Comparison of ENCODE assay signal across 1 cellular context in genomic region chr6:13554929-13555333, GRCh38.
A peak's percentile ranks its signal among the peaks of the same experiment; 100 is the strongest.
TF ChIP-seq lines count a peak whose summit lies in the region.

No MANE protein-coding gene starts in this region.

TF ChIP-seq in H1, 55 proteins besides CTCF, POLR2A, EP300 and RAD21 (continued from another document):
- TF ChIP-seq ATF2 (IDR thresholded peaks at IDR 0.05; ENCODE audit: low read length): peak; percentile 18; the same call in 1 of the 2 replicates
- TF ChIP-seq PHF8 (conservative IDR thresholded peaks at IDR 0.05; ENCODE audit: low read depth, low read length): no peak
- peak; percentile 36 for TF ChIP-seq ASH2L (IDR thresholded peaks at IDR 0.05; ENCODE audit: low read length)
- TF ChIP-seq JUND (IDR thresholded peaks at IDR 0.05; ENCODE audit: low read length): no peak
- TF ChIP-seq CREB1 (IDR thresholded peaks at IDR 0.05): peak; percentile 30; the same call in 1 of the 2 replicates
- no peak for TF ChIP-seq BCL11A (IDR thresholded peaks at IDR 0.05; ENCODE audit: low read depth in 2 of 2, low read length in 2 of 2)
- no peak for TF ChIP-seq CHD1 (IDR thresholded peaks at IDR 0.05; ENCODE audit: low read depth, low read length)
- TF ChIP-seq RXRA (IDR thresholded peaks at IDR 0.05; ENCODE audit: insufficient read depth, low read depth, low read length): no peak
- no peak for TF ChIP-seq CHD2 (IDR thresholded peaks at IDR 0.05; ENCODE audit: low read length)
- no peak for TF ChIP-seq POLR2AphosphoS5 (IDR thresholded peaks at IDR 0.05; ENCODE audit: low read depth, low read length)
- TF ChIP-seq POU5F1 (IDR thresholded peaks at IDR 0.05; ENCODE audit: low read depth, low read length): no peak
- no peak for TF ChIP-seq CHD7 (IDR thresholded peaks at IDR 0.05; ENCODE audit: insufficient replicate concordance, low read length)
- peak; percentile 94 for TF ChIP-seq E2F6 (IDR thresholded peaks at IDR 0.05)
- peak; percentile 15; the same call in 1 of the 2 replicates for TF ChIP-seq TBP (IDR thresholded peaks at IDR 0.05; ENCODE audit: low read depth, low read length)
- no peak for TF ChIP-seq KDM1A (IDR thresholded peaks at IDR 0.05; ENCODE audit: borderline replicate concordance, low read length)
- TF ChIP-seq SUZ12 (IDR thresholded peaks at IDR 0.05; ENCODE audit: low read length): no peak
- TF ChIP-seq YY1 (IDR thresholded peaks at IDR 0.05; ENCODE audit: low read depth, low read length): no peak
- no peak for TF ChIP-seq JUN (IDR thresholded peaks at IDR 0.05; ENCODE audit: low read depth, low read length)
- TF ChIP-seq GTF2F1 (IDR thresholded peaks at IDR 0.05; ENCODE audit: borderline replicate concordance, low read depth, low read length): 0 out of 2 replicates have a peak, but pooled peaks have one; percentile 20
- TF ChIP-seq ZNF274 (IDR thresholded peaks at IDR 0.05; ENCODE audit: borderline replicate concordance, extremely low read depth, low read length): no peak
- TF ChIP-seq NRF1 (IDR thresholded peaks at IDR 0.05; ENCODE audit: low read depth, low read length): no peak
- no peak for TF ChIP-seq SAP30 (IDR thresholded peaks at IDR 0.05; ENCODE audit: insufficient read depth, insufficient replicate concordance, low read length)
- TF ChIP-seq SIX5 (IDR thresholded peaks at IDR 0.05; ENCODE audit: low read depth, low read length): no peak
- no peak for TF ChIP-seq EZH2 (IDR thresholded peaks at IDR 0.05; ENCODE audit: low read depth, low read length, severe bottlenecking)
- TF ChIP-seq MAX (IDR thresholded peaks at IDR 0.05): peak; percentile 92
- no peak for TF ChIP-seq HDAC2 (IDR thresholded peaks at IDR 0.05; ENCODE audit: borderline replicate concordance in 1 of 2, low read depth in 2 of 2, low read length in 2 of 2)
- no peak for TF ChIP-seq KDM4A (IDR thresholded peaks at IDR 0.05; ENCODE audit: low read depth, low read length, severe bottlenecking)
- TF ChIP-seq CBX5 (IDR thresholded peaks at IDR 0.05; ENCODE audit: low read depth, low read length): no peak
- TF ChIP-seq EGR1 (IDR thresholded peaks at IDR 0.05; ENCODE audit: borderline replicate concordance, low read depth, low read length): no peak
- TF ChIP-seq MAFK (IDR thresholded peaks at IDR 0.05; ENCODE audit: low read depth, low read length): no peak
- no peak for TF ChIP-seq RBBP5 (IDR thresholded peaks at IDR 0.05; ENCODE audit: borderline replicate concordance, low read depth, low read length)
